ENCODE assay signal across 17 cellular contexts in the genomic region with DNA sequence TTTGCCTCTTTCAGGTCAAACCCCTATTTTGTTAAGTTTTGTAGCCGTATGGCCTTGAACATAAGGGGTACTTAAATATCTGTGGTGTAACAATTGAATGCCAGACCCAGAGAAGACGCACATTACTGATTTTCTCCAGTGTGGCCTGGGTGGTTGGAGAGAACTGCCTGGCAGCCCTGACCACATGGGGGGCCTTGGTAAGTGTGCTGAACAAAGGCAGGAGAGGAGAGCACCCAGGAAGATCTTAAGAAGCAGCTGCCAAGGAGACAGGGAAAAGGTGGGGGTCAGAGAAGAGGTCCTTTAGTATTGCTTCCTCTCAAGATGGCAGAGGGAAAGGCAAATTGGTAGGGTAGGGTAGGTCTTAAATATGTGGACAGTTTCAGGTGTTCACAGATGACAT. TPM values are rescaled to one million over a fixed set of nuclear protein-coding genes. Genes with fewer than 3 reads are reported as not detected.
DNase-seq lines count a peak whose midpoint lies in the region; ATAC-seq, FAIRE-seq and TF ChIP-seq lines count a peak whose summit lies in the region.
"Had no signal": no experiment of that assay in that cellular context is flagged by ENCODE, and none has a peak within 500 bp of the region (broad histone marks: within the 10 kb centered on the region; RNA-seq: fewer than 3 reads in every experiment).

No MANE protein-coding gene starts in this region.

- H3K27ac Mint-ChIP-seq in activated T-cell treated with anti-CD3 and anti-CD28 coated beads, Interleukin-2, amount 50 U/mL, for 24 hours: peak overlapping the region; percentile 97
- peak overlapping the region; percentile 86 for H3K27ac Mint-ChIP-seq in stimulated activated memory B cell treated with anti-CD40 and anti-IgM and Interleukin-4, amounts not matched to agents 10 μg/mL and 1 μg/mL and 100 μg/mL, for 72 hours
- H3K27ac Mint-ChIP-seq: neural progenitor cell had no signal

- WGBS in suprapubic skin: 100% methylated on average over 2 of the region's 2 CpGs

- H3K9me3 ChIP-seq in RWPE2 (ENCODE audit: severe bottlenecking) (no peaks in the 10 kb centered on the region), suprapubic skin (no peaks in the 10 kb centered on the region)
- H3K9me3 ChIP-seq: gastrocnemius medialis, SJSA1 had no signal

- ATAC-seq in RWPE2 (ENCODE audit: low read depth): no peak
- ATAC-seq in stimulated activated memory B cell treated with anti-CD40 and anti-IgM and Interleukin-4, amounts not matched to agents 10 μg/mL and 1 μg/mL and 100 μg/mL, for 72 hours: no peak

- TF ChIP-seq POLR2A in suprapubic skin (IDR thresholded peaks at IDR 0.05): no peak

- DNase-seq in activated T-cell treated with anti-CD3 and anti-CD28 coated beads, Interleukin-2, amount 50 U/mL, for 24 hours: no peak
- DNase-seq in activated T-cell treated with anti-CD3 and anti-CD28 coated beads, Interleukin-2, amount 50 U/mL, for 48 hours: no peak
- DNase-seq in RWPE2 (ENCODE audit: low spot score): no peak
- no peak for DNase-seq in epithelial cell of prostate (ENCODE audit: low read depth, low spot score)
- DNase-seq in RCC 7860 (ENCODE audit: low spot score): no peak
- DNase-seq in LoVo (ENCODE audit: low spot score): no peak
- no peak for DNase-seq in suprapubic skin (ENCODE audit: low spot score in 2 of 2)
- DNase-seq: activated CD4-positive, CD25-positive, alpha-beta regulatory T cell treated with anti-CD3 and anti-CD28 coated beads, Interleukin-2, amount 50 U/mL, for 72 hours; dermis blood vessel endothelial cell; gastrocnemius medialis; GM23248; NCI-H1417; NCI-H69 had no signal

- H3K4me1 Mint-ChIP-seq in activated T-cell treated with anti-CD3 and anti-CD28 coated beads, Interleukin-2, amount 50 U/mL, for 24 hours (ENCODE audit: low read depth): peaks cover 71% of the 10 kb centered on the region
- peaks cover 61% of the 10 kb centered on the region for H3K4me1 Mint-ChIP-seq in stimulated activated memory B cell treated with anti-CD40 and anti-IgM and Interleukin-4, amounts not matched to agents 10 μg/mL and 1 μg/mL and 100 μg/mL, for 72 hours
- H3K4me1 Mint-ChIP-seq: neural progenitor cell had no signal

- H3K4me3 Mint-ChIP-seq in activated T-cell treated with anti-CD3 and anti-CD28 coated beads, Interleukin-2, amount 50 U/mL, for 24 hours: peak overlapping the region; percentile 94
- H3K4me3 Mint-ChIP-seq in stimulated activated memory B cell treated with anti-CD40 and anti-IgM and Interleukin-4, amounts not matched to agents 10 μg/mL and 1 μg/mL and 100 μg/mL, for 72 hours: peak overlapping the region; percentile 55
- H3K4me3 Mint-ChIP-seq: neural progenitor cell had no signal

- TF ChIP-seq EP300 in suprapubic skin (IDR thresholded peaks at IDR 0.05): no peak

- TF ChIP-seq CTCF in RWPE2 (IDR thresholded peaks at IDR 0.05; ENCODE audit: poor library complexity, severe bottlenecking) (no peak), suprapubic skin (IDR thresholded peaks at IDR 0.05) (no peak)

- H3K36me3 ChIP-seq in RWPE2 (ENCODE audit: low read depth) (no peaks in the 10 kb centered on the region), suprapubic skin (no peaks in the 10 kb centered on the region)
- H3K36me3 ChIP-seq: gastrocnemius medialis, neural progenitor cell, SJSA1 had no signal

- H3K36me3 Mint-ChIP-seq in activated T-cell treated with anti-CD3 and anti-CD28 coated beads, Interleukin-2, amount 50 U/mL, for 24 hours (ENCODE audit: low read depth): peaks cover 5% of the 10 kb centered on the region
- H3K36me3 Mint-ChIP-seq in stimulated activated memory B cell treated with anti-CD40 and anti-IgM and Interleukin-4, amounts not matched to agents 10 μg/mL and 1 μg/mL and 100 μg/mL, for 72 hours: no peaks in the 10 kb centered on the region
- H3K36me3 Mint-ChIP-seq: neural progenitor cell had no signal

- no peak overlapping the region for H3K4me3 ChIP-seq in RWPE2 (ENCODE audit: severe bottlenecking)
- H3K4me3 ChIP-seq in suprapubic skin: no peak overlapping the region
- H3K4me3 ChIP-seq: neural progenitor cell had no signal

- H3K27me3 ChIP-seq in RWPE2 (ENCODE audit: insufficient read depth, poor library complexity, severe bottlenecking) (no peaks in the 10 kb centered on the region), suprapubic skin (no peaks in the 10 kb centered on the region)
- H3K27me3 ChIP-seq: gastrocnemius medialis, neural progenitor cell, SJSA1 had no signal

- no peaks in the 10 kb centered on the region for H3K9me3 Mint-ChIP-seq in activated T-cell treated with anti-CD3 and anti-CD28 coated beads, Interleukin-2, amount 50 U/mL, for 24 hours
- no peaks in the 10 kb centered on the region for H3K9me3 Mint-ChIP-seq in stimulated activated memory B cell treated with anti-CD40 and anti-IgM and Interleukin-4, amounts not matched to agents 10 μg/mL and 1 μg/mL and 100 μg/mL, for 72 hours
- H3K9me3 Mint-ChIP-seq: neural progenitor cell had no signal

- FAIRE-seq in RCC 7860 (lab: Jason Lieb, UNC): no peak
- FAIRE-seq: islet of Langerhans had no signal

- no peaks in the 10 kb centered on the region for H3K27me3 Mint-ChIP-seq in activated T-cell treated with anti-CD3 and anti-CD28 coated beads, Interleukin-2, amount 50 U/mL, for 24 hours
- no peaks in the 10 kb centered on the region for H3K27me3 Mint-ChIP-seq in stimulated activated memory B cell treated with anti-CD40 and anti-IgM and Interleukin-4, amounts not matched to agents 10 μg/mL and 1 μg/mL and 100 μg/mL, for 72 hours

- H3K4me1 ChIP-seq in RWPE2 (ENCODE audit: insufficient read depth, poor library complexity, severe bottlenecking) (peaks cover 13% of the 10 kb centered on the region), suprapubic skin (peaks cover 34% of the 10 kb centered on the region)
- H3K4me1 ChIP-seq: neural progenitor cell had no signal

- H3K27ac ChIP-seq in RWPE2 (ENCODE audit: poor library complexity, severe bottlenecking): peak overlapping the region; percentile 53
- peak overlapping the region; percentile 71 for H3K27ac ChIP-seq in epithelial cell of prostate
- no peak overlapping the region for H3K27ac ChIP-seq in suprapubic skin
- H3K27ac ChIP-seq: GM23248, neural progenitor cell had no signal

RNA-seq across cellular contexts. Expression of gene TRANK1, which starts 35.7 kb away (rescaled TPM):
- 1 to 10 TPM; 2.5 to 4.8 (median 3.7) TPM for total RNA-seq in suprapubic skin
